Comparison of ENCODE assay signal across 42 cellular contexts in the genomic region with DNA sequence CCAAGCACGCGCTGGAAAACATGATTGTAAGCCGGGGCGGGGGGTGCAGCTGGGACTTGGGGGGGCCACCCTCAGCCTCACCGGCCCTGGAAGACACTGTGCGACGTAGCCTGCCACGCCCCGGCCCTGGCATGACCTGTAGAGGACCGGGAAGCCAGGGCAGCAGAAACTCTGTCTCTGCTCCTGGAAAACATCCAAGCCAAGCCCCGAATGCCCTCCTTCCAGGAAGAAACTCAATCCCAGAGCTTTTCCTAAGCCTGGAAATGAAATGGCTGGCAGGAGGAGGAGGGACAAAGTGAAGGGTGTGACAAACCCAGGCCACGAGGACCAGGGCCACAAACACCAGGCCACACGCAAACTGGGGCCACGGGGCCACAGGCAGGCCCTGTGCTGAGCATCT. TPM values are rescaled to one million over a fixed set of nuclear protein-coding genes. Genes with fewer than 3 reads are reported as not detected.
"Had no signal": no experiment of that assay in that cellular context is flagged by ENCODE, and none has a peak within 500 bp of the region (broad histone marks: within the 10 kb centered on the region; RNA-seq: fewer than 3 reads in every experiment).

No MANE protein-coding gene starts in this region.

- DNase-seq: activated B cell treated with CpG ODN at 0.5 μM for 24 hours; activated CD4-positive, alpha-beta memory T cell treated with anti-CD3 and anti-CD28 coated beads for 36 hours; activated CD4-positive, alpha-beta T cell treated with anti-CD3 and anti-CD28 coated beads for 4 hours; activated CD4-positive, alpha-beta T cell treated with anti-CD3 and anti-CD28 coated beads, Interleukin-2, amount 50 U/mL, for 1 hour; activated CD4-positive, CD25-positive, alpha-beta regulatory T cell treated with anti-CD3 and anti-CD28 coated beads, Interleukin-2, amount 50 U/mL, for 72 hours; activated CD8-positive, alpha-beta memory T cell treated with anti-CD3 and anti-CD28 coated beads, Interleukin-2, amount 50 U/mL, for 4 hours; activated gamma-delta T cell treated with Interleukin-2 at 50 U/mL for 16 hours; activated naive CD4-positive, alpha-beta T cell treated with anti-CD3 and anti-CD28 coated beads for 36 hours; activated T-cell treated with anti-CD3 and anti-CD28 coated beads for 4 hours; activated T-cell treated with anti-CD3 and anti-CD28 coated beads, Interleukin-2, amount 50 U/mL, for 4 hours; anterior cingulate cortex; caudate nucleus; Kasumi-1; KG1; MG63; NCI-H1048; NCI-H1105 treated with DMSO at 0.1 percent for 48 hours; NCI-H1436; NCI-H1694; NCI-H1930; NCI-H2107; NCI-H226; NCI-H446 treated with DMSO at 0.1 percent for 48 hours; NCI-H524; NCI-H69; NCI-H82; NK-92 treated with Interleukin-12 subunit alpha and Interleukin-12 subunit beta, amount 100 ng/mL, for 24 hours; PC-3; Peyer's patch; RPMI8226; SHP77 treated with DMSO at 0.1 percent for 48 hours; SK-N-SH; T-cell; T-helper 2 cell; T-helper 9 cell had no signal

- H3K9me3 ChIP-seq: MG63, Peyer's patch, SJSA1, SK-N-SH had no signal

- H3K4me2 ChIP-seq: SK-N-SH had no signal

- H3K27ac ChIP-seq: Peyer's patch, SJSA1, VCaP had no signal

- H3K27me3 ChIP-seq: MG63, Peyer's patch, SJSA1 had no signal

- H3K9ac ChIP-seq: SK-N-SH had no signal

- H3K4me3 Mint-ChIP-seq: activated B cell treated with CpG ODN at 0.5 μM for 24 hours; activated CD4-positive, alpha-beta memory T cell treated with anti-CD3 and anti-CD28 coated beads for 36 hours; activated naive CD4-positive, alpha-beta T cell treated with anti-CD3 and anti-CD28 coated beads for 36 hours; activated T-cell treated with anti-CD3 and anti-CD28 coated beads, Interleukin-2, amount 50 U/mL, for 4 hours; activated T-helper 1 cell treated with anti-CD3 and anti-CD28 coated beads, Interleukin-12 subunit alpha, Interleukin-12 subunit beta, Interleukin-2, Interleukin-4 antibody, amounts not matched to agents 30 ng/mL and 10 ng/mL and 1 ng/mL, durations not matched to agents 14 hours and 24 hours and 36 hours; brain; T-cell had no signal

- H3K4me1 ChIP-seq: Peyer's patch, SJSA1 had no signal

- H3K27me3 Mint-ChIP-seq: activated B cell treated with CpG ODN at 0.5 μM for 24 hours, brain had no signal

- ATAC-seq: activated naive CD4-positive, alpha-beta T cell treated with anti-CD3 and anti-CD28 coated beads, Interleukin-2, amount 50 U/mL, for 72 hours; activated T-cell treated with anti-CD3 and anti-CD28 coated beads, Interleukin-2, amount 50 U/mL, for 4 hours; PC-3; T-cell had no signal

- H3K27ac Mint-ChIP-seq: activated B cell treated with CpG ODN at 0.5 μM for 24 hours; activated CD4-positive, alpha-beta memory T cell treated with anti-CD3 and anti-CD28 coated beads for 36 hours; activated naive CD4-positive, alpha-beta T cell treated with anti-CD3 and anti-CD28 coated beads for 36 hours; activated naive CD4-positive, alpha-beta T cell treated with anti-CD3 and anti-CD28 coated beads, Interleukin-2, amount 50 U/mL, for 72 hours; activated T-helper 1 cell treated with anti-CD3 and anti-CD28 coated beads, Interleukin-12 subunit alpha, Interleukin-12 subunit beta, Interleukin-2, Interleukin-4 antibody, amounts not matched to agents 30 ng/mL and 10 ng/mL and 1 ng/mL, durations not matched to agents 14 hours and 24 hours and 36 hours; brain; T-cell had no signal

- H3K4me3 ChIP-seq: MG63, Peyer's patch, SJSA1 had no signal

- H3K36me3 Mint-ChIP-seq: activated CD4-positive, alpha-beta memory T cell treated with anti-CD3 and anti-CD28 coated beads for 36 hours; activated naive CD4-positive, alpha-beta T cell treated with anti-CD3 and anti-CD28 coated beads, Interleukin-2, amount 50 U/mL, for 72 hours; brain; T-cell had no signal

- H3K36me3 ChIP-seq: MG63, Peyer's patch, SJSA1 had no signal

- H3K4me1 Mint-ChIP-seq: activated B cell treated with CpG ODN at 0.5 μM for 24 hours, brain, T-cell had no signal

RNA-seq across cellular contexts. Expression of gene KCNT1, which starts 55.4 kb away (rescaled TPM):
- total RNA-seq: activated B cell treated with CpG ODN at 0.5 μM for 24 hours; activated CD4-positive, alpha-beta memory T cell treated with anti-CD3 and anti-CD28 coated beads for 36 hours; activated naive CD4-positive, alpha-beta T cell treated with anti-CD3 and anti-CD28 coated beads for 36 hours; activated naive CD4-positive, alpha-beta T cell treated with anti-CD3 and anti-CD28 coated beads, Interleukin-2, amount 50 U/mL, for 72 hours; activated T-helper 1 cell treated with anti-CD3 and anti-CD28 coated beads, Interleukin-12 subunit alpha, Interleukin-12 subunit beta, Interleukin-2, Interleukin-4 antibody, amounts not matched to agents 30 ng/mL and 10 ng/mL and 1 ng/mL, durations not matched to agents 14 hours and 24 hours and 36 hours; bronchial epithelial cell; PC-3; SJSA1 had no signal

RNA-seq across cellular contexts. Expression of gene SOHLH1, which starts 58.1 kb away (rescaled TPM):
- total RNA-seq: activated B cell treated with CpG ODN at 0.5 μM for 24 hours; activated CD4-positive, alpha-beta memory T cell treated with anti-CD3 and anti-CD28 coated beads for 36 hours; activated naive CD4-positive, alpha-beta T cell treated with anti-CD3 and anti-CD28 coated beads for 36 hours; activated naive CD4-positive, alpha-beta T cell treated with anti-CD3 and anti-CD28 coated beads, Interleukin-2, amount 50 U/mL, for 72 hours; activated T-cell treated with anti-CD3 and anti-CD28 coated beads, Interleukin-2, amount 50 U/mL, for 4 hours; activated T-helper 1 cell treated with anti-CD3 and anti-CD28 coated beads, Interleukin-12 subunit alpha, Interleukin-12 subunit beta, Interleukin-2, Interleukin-4 antibody, amounts not matched to agents 30 ng/mL and 10 ng/mL and 1 ng/mL, durations not matched to agents 14 hours and 24 hours and 36 hours; bronchial epithelial cell; cerebellum; PC-3; Peyer's patch; SJSA1; T-cell had no signal
- polyA plus RNA-seq: SK-N-SH had no signal
